Comparison of ENCODE assay signal across 2 cellular contexts in the genomic region with DNA sequence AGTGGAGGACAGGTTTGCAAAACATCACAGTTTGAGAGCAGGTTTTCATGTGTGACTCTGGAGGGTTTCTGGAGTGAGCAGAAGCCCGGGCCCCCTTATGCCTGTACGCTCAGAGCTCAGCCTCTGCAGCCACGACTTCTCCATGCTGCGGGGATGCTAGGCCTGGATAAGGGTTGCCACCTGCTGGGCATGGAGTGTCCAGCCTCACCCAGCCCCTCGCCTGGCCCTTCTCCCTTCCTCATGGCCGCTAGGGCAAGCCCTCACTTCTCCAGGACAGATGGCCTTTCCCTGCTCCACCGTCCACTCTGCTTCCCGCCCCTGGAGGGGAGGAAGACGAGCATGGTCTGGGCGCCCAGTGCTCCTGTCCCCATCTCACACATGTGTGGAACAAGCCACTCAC.
TF ChIP-seq lines count a peak whose summit lies in the region.

No MANE protein-coding gene starts in this region.

TF ChIP-seq in HepG2, 621 proteins besides CTCF, POLR2A, EP300 and RAD21:
- TF ChIP-seq, protein P1, sequence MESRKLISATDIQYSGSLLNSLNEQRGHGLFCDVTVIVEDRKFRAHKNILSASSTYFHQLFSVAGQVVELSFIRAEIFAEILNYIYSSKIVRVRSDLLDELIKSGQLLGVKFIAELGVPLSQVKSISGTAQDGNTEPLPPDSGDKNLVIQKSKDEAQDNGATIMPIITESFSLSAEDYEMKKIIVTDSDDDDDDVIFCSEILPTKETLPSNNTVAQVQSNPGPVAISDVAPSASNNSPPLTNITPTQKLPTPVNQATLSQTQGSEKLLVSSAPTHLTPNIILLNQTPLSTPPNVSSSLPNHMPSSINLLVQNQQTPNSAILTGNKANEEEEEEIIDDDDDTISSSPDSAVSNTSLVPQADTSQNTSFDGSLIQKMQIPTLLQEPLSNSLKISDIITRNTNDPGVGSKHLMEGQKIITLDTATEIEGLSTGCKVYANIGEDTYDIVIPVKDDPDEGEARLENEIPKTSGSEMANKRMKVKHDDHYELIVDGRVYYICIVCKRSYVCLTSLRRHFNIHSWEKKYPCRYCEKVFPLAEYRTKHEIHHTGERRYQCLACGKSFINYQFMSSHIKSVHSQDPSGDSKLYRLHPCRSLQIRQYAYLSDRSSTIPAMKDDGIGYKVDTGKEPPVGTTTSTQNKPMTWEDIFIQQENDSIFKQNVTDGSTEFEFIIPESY (CRISPR knock-in tag; IDR thresholded peaks at IDR 0.05), result no peak
- TF ChIP-seq ZNF160 (CRISPR knock-in tag; IDR thresholded peaks at IDR 0.05) (no peak), STAG1 (CRISPR knock-in tag; IDR thresholded peaks at IDR 0.05) (peak; percentile 10; the same call in 1 of the 2 replicates)

TF ChIP-seq in H1, 55 proteins besides CTCF, POLR2A, EP300 and RAD21:
- no peak for TF ChIP-seq POLR2AphosphoS5 (IDR thresholded peaks at IDR 0.05; ENCODE audit: low read depth, low read length)
- TF ChIP-seq, protein P2, sequence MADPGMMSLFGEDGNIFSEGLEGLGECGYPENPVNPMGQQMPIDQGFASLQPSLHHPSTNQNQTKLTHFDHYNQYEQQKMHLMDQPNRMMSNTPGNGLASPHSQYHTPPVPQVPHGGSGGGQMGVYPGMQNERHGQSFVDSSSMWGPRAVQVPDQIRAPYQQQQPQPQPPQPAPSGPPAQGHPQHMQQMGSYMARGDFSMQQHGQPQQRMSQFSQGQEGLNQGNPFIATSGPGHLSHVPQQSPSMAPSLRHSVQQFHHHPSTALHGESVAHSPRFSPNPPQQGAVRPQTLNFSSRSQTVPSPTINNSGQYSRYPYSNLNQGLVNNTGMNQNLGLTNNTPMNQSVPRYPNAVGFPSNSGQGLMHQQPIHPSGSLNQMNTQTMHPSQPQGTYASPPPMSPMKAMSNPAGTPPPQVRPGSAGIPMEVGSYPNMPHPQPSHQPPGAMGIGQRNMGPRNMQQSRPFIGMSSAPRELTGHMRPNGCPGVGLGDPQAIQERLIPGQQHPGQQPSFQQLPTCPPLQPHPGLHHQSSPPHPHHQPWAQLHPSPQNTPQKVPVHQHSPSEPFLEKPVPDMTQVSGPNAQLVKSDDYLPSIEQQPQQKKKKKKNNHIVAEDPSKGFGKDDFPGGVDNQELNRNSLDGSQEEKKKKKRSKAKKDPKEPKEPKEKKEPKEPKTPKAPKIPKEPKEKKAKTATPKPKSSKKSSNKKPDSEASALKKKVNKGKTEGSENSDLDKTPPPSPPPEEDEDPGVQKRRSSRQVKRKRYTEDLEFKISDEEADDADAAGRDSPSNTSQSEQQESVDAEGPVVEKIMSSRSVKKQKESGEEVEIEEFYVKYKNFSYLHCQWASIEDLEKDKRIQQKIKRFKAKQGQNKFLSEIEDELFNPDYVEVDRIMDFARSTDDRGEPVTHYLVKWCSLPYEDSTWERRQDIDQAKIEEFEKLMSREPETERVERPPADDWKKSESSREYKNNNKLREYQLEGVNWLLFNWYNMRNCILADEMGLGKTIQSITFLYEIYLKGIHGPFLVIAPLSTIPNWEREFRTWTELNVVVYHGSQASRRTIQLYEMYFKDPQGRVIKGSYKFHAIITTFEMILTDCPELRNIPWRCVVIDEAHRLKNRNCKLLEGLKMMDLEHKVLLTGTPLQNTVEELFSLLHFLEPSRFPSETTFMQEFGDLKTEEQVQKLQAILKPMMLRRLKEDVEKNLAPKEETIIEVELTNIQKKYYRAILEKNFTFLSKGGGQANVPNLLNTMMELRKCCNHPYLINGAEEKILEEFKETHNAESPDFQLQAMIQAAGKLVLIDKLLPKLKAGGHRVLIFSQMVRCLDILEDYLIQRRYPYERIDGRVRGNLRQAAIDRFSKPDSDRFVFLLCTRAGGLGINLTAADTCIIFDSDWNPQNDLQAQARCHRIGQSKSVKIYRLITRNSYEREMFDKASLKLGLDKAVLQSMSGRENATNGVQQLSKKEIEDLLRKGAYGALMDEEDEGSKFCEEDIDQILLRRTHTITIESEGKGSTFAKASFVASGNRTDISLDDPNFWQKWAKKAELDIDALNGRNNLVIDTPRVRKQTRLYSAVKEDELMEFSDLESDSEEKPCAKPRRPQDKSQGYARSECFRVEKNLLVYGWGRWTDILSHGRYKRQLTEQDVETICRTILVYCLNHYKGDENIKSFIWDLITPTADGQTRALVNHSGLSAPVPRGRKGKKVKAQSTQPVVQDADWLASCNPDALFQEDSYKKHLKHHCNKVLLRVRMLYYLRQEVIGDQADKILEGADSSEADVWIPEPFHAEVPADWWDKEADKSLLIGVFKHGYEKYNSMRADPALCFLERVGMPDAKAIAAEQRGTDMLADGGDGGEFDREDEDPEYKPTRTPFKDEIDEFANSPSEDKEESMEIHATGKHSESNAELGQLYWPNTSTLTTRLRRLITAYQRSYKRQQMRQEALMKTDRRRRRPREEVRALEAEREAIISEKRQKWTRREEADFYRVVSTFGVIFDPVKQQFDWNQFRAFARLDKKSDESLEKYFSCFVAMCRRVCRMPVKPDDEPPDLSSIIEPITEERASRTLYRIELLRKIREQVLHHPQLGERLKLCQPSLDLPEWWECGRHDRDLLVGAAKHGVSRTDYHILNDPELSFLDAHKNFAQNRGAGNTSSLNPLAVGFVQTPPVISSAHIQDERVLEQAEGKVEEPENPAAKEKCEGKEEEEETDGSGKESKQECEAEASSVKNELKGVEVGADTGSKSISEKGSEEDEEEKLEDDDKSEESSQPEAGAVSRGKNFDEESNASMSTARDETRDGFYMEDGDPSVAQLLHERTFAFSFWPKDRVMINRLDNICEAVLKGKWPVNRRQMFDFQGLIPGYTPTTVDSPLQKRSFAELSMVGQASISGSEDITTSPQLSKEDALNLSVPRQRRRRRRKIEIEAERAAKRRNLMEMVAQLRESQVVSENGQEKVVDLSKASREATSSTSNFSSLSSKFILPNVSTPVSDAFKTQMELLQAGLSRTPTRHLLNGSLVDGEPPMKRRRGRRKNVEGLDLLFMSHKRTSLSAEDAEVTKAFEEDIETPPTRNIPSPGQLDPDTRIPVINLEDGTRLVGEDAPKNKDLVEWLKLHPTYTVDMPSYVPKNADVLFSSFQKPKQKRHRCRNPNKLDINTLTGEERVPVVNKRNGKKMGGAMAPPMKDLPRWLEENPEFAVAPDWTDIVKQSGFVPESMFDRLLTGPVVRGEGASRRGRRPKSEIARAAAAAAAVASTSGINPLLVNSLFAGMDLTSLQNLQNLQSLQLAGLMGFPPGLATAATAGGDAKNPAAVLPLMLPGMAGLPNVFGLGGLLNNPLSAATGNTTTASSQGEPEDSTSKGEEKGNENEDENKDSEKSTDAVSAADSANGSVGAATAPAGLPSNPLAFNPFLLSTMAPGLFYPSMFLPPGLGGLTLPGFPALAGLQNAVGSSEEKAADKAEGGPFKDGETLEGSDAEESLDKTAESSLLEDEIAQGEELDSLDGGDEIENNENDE (IDR thresholded peaks at IDR 0.05; ENCODE audit: insufficient replicate concordance, low read length), result no peak
- TF ChIP-seq YY1 (IDR thresholded peaks at IDR 0.05; ENCODE audit: low read depth, low read length), result no peak
- TF ChIP-seq CTBP2 (IDR thresholded peaks at IDR 0.05; ENCODE audit: borderline replicate concordance, insufficient read depth, insufficient read length, low read length), result no peak
- TF ChIP-seq NANOG (IDR thresholded peaks at IDR 0.05; ENCODE audit: insufficient read depth, low read depth, low read length, poor library complexity, severe bottlenecking), result no peak
- TF ChIP-seq POU5F1 (IDR thresholded peaks at IDR 0.05; ENCODE audit: low read depth, low read length), result no peak
- TF ChIP-seq NRF1 (IDR thresholded peaks at IDR 0.05; ENCODE audit: low read depth, low read length), result no peak
- no peak for TF ChIP-seq HDAC6 (IDR thresholded peaks at IDR 0.05; ENCODE audit: low read depth, low read length)
- no peak for TF ChIP-seq KDM1A (IDR thresholded peaks at IDR 0.05; ENCODE audit: borderline replicate concordance, low read length)
TF ChIP-seq in H1: peak in this region for 0.
